ENCODE assay signal across 14 cellular contexts in genomic region chr2:184560603-184561002, GRCh38. TPM values are rescaled to one million over a fixed set of nuclear protein-coding genes. Genes with fewer than 3 reads are reported as not detected.
DNase-seq lines count a peak whose midpoint lies in the region; ATAC-seq and TF ChIP-seq lines count a peak whose summit lies in the region.
"Had no signal": no experiment of that assay in that cellular context is flagged by ENCODE, and none has a peak within 500 bp of the region (broad histone marks: within the 10 kb centered on the region; RNA-seq: fewer than 3 reads in every experiment).

No MANE protein-coding gene starts in this region.

- ATAC-seq in Right ventricle myocardium inferior (no peak), WTC11 (peak; percentile 71), aorta (ENCODE audit: low FRiP score) (peak; percentile 29), GM19035 (IDR thresholded peaks at IDR 0.05; ENCODE audit: unreplicated experiment) (no peak)
- no peak for ATAC-seq in activated CD8-positive, alpha-beta memory T cell treated with anti-CD3 and anti-CD28 coated beads, Interleukin-2, amount 10 ng/mL, durations not matched to agents 7 days and 5 days

- H3K4me3 ChIP-seq in left ventricle myocardium inferior: no peak overlapping the region
- H3K4me3 ChIP-seq in osteoblast (ENCODE audit: insufficient read depth, low read length): no peak overlapping the region
- no peak overlapping the region for H3K4me3 ChIP-seq in aorta (ENCODE audit: low read length in 2 of 2)
- no peak overlapping the region for H3K4me3 ChIP-seq in HAP-1
- H3K4me3 ChIP-seq: BLaER1 had no signal

- intact Hi-C loops in Right ventricle myocardium inferior (cut with DNase I) (no loop called here), left ventricle myocardium inferior (cut with micrococcal nuclease) (no loop called here), aorta (cut with DNase I) (no loop called here)

- H3K36me3 ChIP-seq in left ventricle myocardium inferior (no peaks in the 10 kb centered on the region), osteoblast (ENCODE audit: insufficient read depth, low read length) (no peaks in the 10 kb centered on the region), aorta (ENCODE audit: control insufficient read depth in 1 of 2, insufficient read depth in 2 of 2, low read length in 1 of 2) (no peaks in the 10 kb centered on the region), HAP-1 (replicated peaks) (no peaks in the 10 kb centered on the region)
- H3K36me3 ChIP-seq: BLaER1 had no signal

- peaks cover 6% of the 10 kb centered on the region for H3K9me3 Mint-ChIP-seq in WTC11
- peaks cover 7% of the 10 kb centered on the region for H3K9me3 Mint-ChIP-seq in activated CD8-positive, alpha-beta memory T cell treated with anti-CD3 and anti-CD28 coated beads, Interleukin-2, amount 10 ng/mL, durations not matched to agents 7 days and 5 days (ENCODE audit: low read depth)

- in situ Hi-C loops in HAP-1 (cut with MboI; ENCODE audit: low sequenced_read_pairs): no loop called here

- H3K79me2 ChIP-seq in osteoblast (ENCODE audit: insufficient read depth, low read length): no peaks in the 10 kb centered on the region

- no peak for TF ChIP-seq CTCF in left ventricle myocardium inferior (IDR thresholded peaks at IDR 0.05; ENCODE audit: borderline replicate concordance)
- TF ChIP-seq CTCF in WTC11 (IDR thresholded peaks at IDR 0.05): no peak
- no peak for TF ChIP-seq CTCF in osteoblast (IDR thresholded peaks at IDR 0.05; ENCODE audit: extremely low read depth, low read depth, low read length)

- no peak overlapping the region for H3K27ac ChIP-seq in left ventricle myocardium inferior (replicated peaks)
- no peak overlapping the region for H3K27ac ChIP-seq in osteoblast (ENCODE audit: low read depth, low read length)
- H3K27ac ChIP-seq in aorta (ENCODE audit: low read depth in 1 of 2, low read length in 2 of 2): no peak overlapping the region
- H3K27ac ChIP-seq: BLaER1 had no signal

- no peaks in the 10 kb centered on the region for H3K9me3 ChIP-seq in left ventricle myocardium inferior (replicated peaks)
- no peaks in the 10 kb centered on the region for H3K9me3 ChIP-seq in osteoblast (ENCODE audit: low read depth, low read length)
- no peaks in the 10 kb centered on the region for H3K9me3 ChIP-seq in aorta (ENCODE audit: control insufficient read depth, low read length)
- no peaks in the 10 kb centered on the region for H3K9me3 ChIP-seq in HAP-1
- H3K9me3 ChIP-seq: BLaER1, Caco-2 had no signal

- no peak overlapping the region for H3K27ac Mint-ChIP-seq in WTC11
- H3K27ac Mint-ChIP-seq in activated CD8-positive, alpha-beta memory T cell treated with anti-CD3 and anti-CD28 coated beads, Interleukin-2, amount 10 ng/mL, durations not matched to agents 7 days and 5 days: no peak overlapping the region
- H3K27ac Mint-ChIP-seq: CD8-positive, alpha-beta memory T cell had no signal

- POLR2A ChIA-PET in WTC11 (lab: Charles Lee): no interaction called here

- CTCF ChIA-PET in WTC11 (lab: Charles Lee): no interaction called here
- CTCF ChIA-PET in activated CD8-positive, alpha-beta memory T cell treated with anti-CD3 and anti-CD28 coated beads, Interleukin-2, amount 10 ng/mL, durations not matched to agents 7 days and 5 days (lab: Charles Lee): no interaction called here

- peak; percentile 58 for DNase-seq in Right ventricle myocardium inferior (ENCODE audit: missing footprints)
- DNase-seq in left ventricle myocardium inferior: no peak
- DNase-seq in WTC11 (ENCODE audit: low spot score): peak; percentile 10
- DNase-seq in osteoblast (ENCODE audit: insufficient read length, low spot score, missing footprints): peak; percentile 46
- no peak for DNase-seq in aorta
- DNase-seq in HAP-1 (ENCODE audit: low spot score in 2 of 2): no peak
- DNase-seq in activated CD8-positive, alpha-beta memory T cell treated with anti-CD3 and anti-CD28 coated beads, Interleukin-2, amount 10 ng/mL, durations not matched to agents 7 days and 5 days: no peak
- DNase-seq: 8988T; AML-193; Caco-2; CD8-positive, alpha-beta memory T cell; GF-D8 had no signal

- H3K4me3 Mint-ChIP-seq in WTC11: no peak overlapping the region
- H3K4me3 Mint-ChIP-seq in activated CD8-positive, alpha-beta memory T cell treated with anti-CD3 and anti-CD28 coated beads, Interleukin-2, amount 10 ng/mL, durations not matched to agents 7 days and 5 days: no peak overlapping the region
- H3K4me3 Mint-ChIP-seq: CD8-positive, alpha-beta memory T cell had no signal

- no peaks in the 10 kb centered on the region for H3K27me3 Mint-ChIP-seq in WTC11 (ENCODE audit: low read depth)
- no peaks in the 10 kb centered on the region for H3K27me3 Mint-ChIP-seq in activated CD8-positive, alpha-beta memory T cell treated with anti-CD3 and anti-CD28 coated beads, Interleukin-2, amount 10 ng/mL, durations not matched to agents 7 days and 5 days
- H3K27me3 Mint-ChIP-seq: CD8-positive, alpha-beta memory T cell had no signal

- H3K36me3 Mint-ChIP-seq in WTC11: no peaks in the 10 kb centered on the region
- no peaks in the 10 kb centered on the region for H3K36me3 Mint-ChIP-seq in activated CD8-positive, alpha-beta memory T cell treated with anti-CD3 and anti-CD28 coated beads, Interleukin-2, amount 10 ng/mL, durations not matched to agents 7 days and 5 days
- H3K36me3 Mint-ChIP-seq: CD8-positive, alpha-beta memory T cell had no signal

- no peaks in the 10 kb centered on the region for H3K27me3 ChIP-seq in left ventricle myocardium inferior (ENCODE audit: low read depth)
- H3K27me3 ChIP-seq in osteoblast (ENCODE audit: insufficient read depth, low read length): no peaks in the 10 kb centered on the region
- no peaks in the 10 kb centered on the region for H3K27me3 ChIP-seq in aorta (ENCODE audit: control insufficient read depth in 1 of 2, insufficient read depth in 2 of 2, low read length in 1 of 2)
- H3K27me3 ChIP-seq in HAP-1 (ENCODE audit: low read depth): no peaks in the 10 kb centered on the region
- H3K27me3 ChIP-seq: BLaER1 had no signal

- peaks cover 3% of the 10 kb centered on the region for H3K4me1 Mint-ChIP-seq in WTC11
- no peaks in the 10 kb centered on the region for H3K4me1 Mint-ChIP-seq in activated CD8-positive, alpha-beta memory T cell treated with anti-CD3 and anti-CD28 coated beads, Interleukin-2, amount 10 ng/mL, durations not matched to agents 7 days and 5 days
- H3K4me1 Mint-ChIP-seq: CD8-positive, alpha-beta memory T cell had no signal

- H2AFZ ChIP-seq in osteoblast (ENCODE audit: low read length): no peak overlapping the region

- no peaks in the 10 kb centered on the region for H4K20me1 ChIP-seq in osteoblast (ENCODE audit: insufficient read depth, low read length)
- H4K20me1 ChIP-seq: BLaER1 had no signal

- H3K4me2 ChIP-seq in osteoblast (ENCODE audit: insufficient read depth, low read length): no peak overlapping the region
- H3K4me2 ChIP-seq: BLaER1 had no signal

- no peaks in the 10 kb centered on the region for H3K4me1 ChIP-seq in left ventricle myocardium inferior
- no peaks in the 10 kb centered on the region for H3K4me1 ChIP-seq in osteoblast (ENCODE audit: insufficient read depth, low read length)
- H3K4me1 ChIP-seq in aorta (ENCODE audit: control insufficient read depth in 1 of 2, insufficient read depth in 2 of 2, low read length in 2 of 2): no peaks in the 10 kb centered on the region
- H3K4me1 ChIP-seq in HAP-1: no peaks in the 10 kb centered on the region
- H3K4me1 ChIP-seq: BLaER1, Caco-2 had no signal

- 94 to 95% methylated on average over 17 of the region's 17 CpGs for WGBS in aorta, 2 donors

TF ChIP-seq in WTC11, 78 proteins besides CTCF, POLR2A, EP300 and RAD21 (continues in another document):
- TF ChIP-seq, protein P1, sequence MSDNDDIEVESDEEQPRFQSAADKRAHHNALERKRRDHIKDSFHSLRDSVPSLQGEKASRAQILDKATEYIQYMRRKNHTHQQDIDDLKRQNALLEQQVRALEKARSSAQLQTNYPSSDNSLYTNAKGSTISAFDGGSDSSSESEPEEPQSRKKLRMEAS (CRISPR knock-in tag; IDR thresholded peaks at IDR 0.05): no peak
- TF ChIP-seq, protein P2, sequence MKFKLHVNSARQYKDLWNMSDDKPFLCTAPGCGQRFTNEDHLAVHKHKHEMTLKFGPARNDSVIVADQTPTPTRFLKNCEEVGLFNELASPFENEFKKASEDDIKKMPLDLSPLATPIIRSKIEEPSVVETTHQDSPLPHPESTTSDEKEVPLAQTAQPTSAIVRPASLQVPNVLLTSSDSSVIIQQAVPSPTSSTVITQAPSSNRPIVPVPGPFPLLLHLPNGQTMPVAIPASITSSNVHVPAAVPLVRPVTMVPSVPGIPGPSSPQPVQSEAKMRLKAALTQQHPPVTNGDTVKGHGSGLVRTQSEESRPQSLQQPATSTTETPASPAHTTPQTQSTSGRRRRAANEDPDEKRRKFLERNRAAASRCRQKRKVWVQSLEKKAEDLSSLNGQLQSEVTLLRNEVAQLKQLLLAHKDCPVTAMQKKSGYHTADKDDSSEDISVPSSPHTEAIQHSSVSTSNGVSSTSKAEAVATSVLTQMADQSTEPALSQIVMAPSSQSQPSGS (CRISPR knock-in tag; IDR thresholded peaks at IDR 0.05; ENCODE audit: borderline replicate concordance, low read depth): no peak
- no peak for TF ChIP-seq CREB1 (CRISPR knock-in tag; IDR thresholded peaks at IDR 0.05)
- TF ChIP-seq, protein P3, sequence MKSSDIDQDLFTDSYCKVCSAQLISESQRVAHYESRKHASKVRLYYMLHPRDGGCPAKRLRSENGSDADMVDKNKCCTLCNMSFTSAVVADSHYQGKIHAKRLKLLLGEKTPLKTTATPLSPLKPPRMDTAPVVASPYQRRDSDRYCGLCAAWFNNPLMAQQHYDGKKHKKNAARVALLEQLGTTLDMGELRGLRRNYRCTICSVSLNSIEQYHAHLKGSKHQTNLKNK (CRISPR knock-in tag; IDR thresholded peaks at IDR 0.05): no peak

RNA-seq across cellular contexts. Expression of gene ZNF804A, which starts 37.7 kb away (rescaled TPM):
- total RNA-seq in Right ventricle myocardium inferior: 0.05 TPM
- not detected for total RNA-seq in left ventricle myocardium inferior
- total RNA-seq in WTC11 (2021): not detected in 3 replicates
- under 0.01 TPM in 1 of 2 replicates, not detected in the other for total RNA-seq in osteoblast
- under 1 TPM; 0.23 to 0.33 TPM for total RNA-seq in aorta
- not detected for polyA plus RNA-seq in aorta
- not detected for total RNA-seq in activated CD8-positive, alpha-beta memory T cell treated with anti-CD3 and anti-CD28 coated beads, Interleukin-2, amount 10 ng/mL, durations not matched to agents 7 days and 5 days
- total RNA-seq: Caco-2; CD8-positive, alpha-beta memory T cell had no signal
- polyA plus RNA-seq: CD8-positive, alpha-beta memory T cell had no signal

Comparison
In these comparisons a context has a peak if more than half of its experiments do, and no peak if none do; other contexts are left out.
1. DNase-seq: peak in Right ventricle myocardium inferior (single experiment), WTC11 (single experiment) and osteoblast (single experiment); none in left ventricle myocardium inferior (single experiment), aorta (0 of 2), HAP-1 (0 of 2) and activated CD8-positive, alpha-beta memory T cell treated with anti-CD3 and anti-CD28 coated beads, Interleukin-2, amount 10 ng/mL, durations not matched to agents 7 days and 5 days (single experiment).
2. ATAC-seq: peak in WTC11 (single experiment) and aorta (single experiment); none in Right ventricle myocardium inferior (single experiment), activated CD8-positive, alpha-beta memory T cell treated with anti-CD3 and anti-CD28 coated beads, Interleukin-2, amount 10 ng/mL, durations not matched to agents 7 days and 5 days (single experiment) and GM19035 (single experiment).